1 cellular context compared by ENCODE assay signal in genomic region chr6:44133003-44133931, GRCh38.
TF ChIP-seq lines count a peak whose summit lies in the region.

No MANE protein-coding gene starts in this region.

TF ChIP-seq in K562, 482 proteins besides CTCF, POLR2A, EP300 and RAD21 (continued from another document and continues in another):
- TF ChIP-seq, protein P1, sequence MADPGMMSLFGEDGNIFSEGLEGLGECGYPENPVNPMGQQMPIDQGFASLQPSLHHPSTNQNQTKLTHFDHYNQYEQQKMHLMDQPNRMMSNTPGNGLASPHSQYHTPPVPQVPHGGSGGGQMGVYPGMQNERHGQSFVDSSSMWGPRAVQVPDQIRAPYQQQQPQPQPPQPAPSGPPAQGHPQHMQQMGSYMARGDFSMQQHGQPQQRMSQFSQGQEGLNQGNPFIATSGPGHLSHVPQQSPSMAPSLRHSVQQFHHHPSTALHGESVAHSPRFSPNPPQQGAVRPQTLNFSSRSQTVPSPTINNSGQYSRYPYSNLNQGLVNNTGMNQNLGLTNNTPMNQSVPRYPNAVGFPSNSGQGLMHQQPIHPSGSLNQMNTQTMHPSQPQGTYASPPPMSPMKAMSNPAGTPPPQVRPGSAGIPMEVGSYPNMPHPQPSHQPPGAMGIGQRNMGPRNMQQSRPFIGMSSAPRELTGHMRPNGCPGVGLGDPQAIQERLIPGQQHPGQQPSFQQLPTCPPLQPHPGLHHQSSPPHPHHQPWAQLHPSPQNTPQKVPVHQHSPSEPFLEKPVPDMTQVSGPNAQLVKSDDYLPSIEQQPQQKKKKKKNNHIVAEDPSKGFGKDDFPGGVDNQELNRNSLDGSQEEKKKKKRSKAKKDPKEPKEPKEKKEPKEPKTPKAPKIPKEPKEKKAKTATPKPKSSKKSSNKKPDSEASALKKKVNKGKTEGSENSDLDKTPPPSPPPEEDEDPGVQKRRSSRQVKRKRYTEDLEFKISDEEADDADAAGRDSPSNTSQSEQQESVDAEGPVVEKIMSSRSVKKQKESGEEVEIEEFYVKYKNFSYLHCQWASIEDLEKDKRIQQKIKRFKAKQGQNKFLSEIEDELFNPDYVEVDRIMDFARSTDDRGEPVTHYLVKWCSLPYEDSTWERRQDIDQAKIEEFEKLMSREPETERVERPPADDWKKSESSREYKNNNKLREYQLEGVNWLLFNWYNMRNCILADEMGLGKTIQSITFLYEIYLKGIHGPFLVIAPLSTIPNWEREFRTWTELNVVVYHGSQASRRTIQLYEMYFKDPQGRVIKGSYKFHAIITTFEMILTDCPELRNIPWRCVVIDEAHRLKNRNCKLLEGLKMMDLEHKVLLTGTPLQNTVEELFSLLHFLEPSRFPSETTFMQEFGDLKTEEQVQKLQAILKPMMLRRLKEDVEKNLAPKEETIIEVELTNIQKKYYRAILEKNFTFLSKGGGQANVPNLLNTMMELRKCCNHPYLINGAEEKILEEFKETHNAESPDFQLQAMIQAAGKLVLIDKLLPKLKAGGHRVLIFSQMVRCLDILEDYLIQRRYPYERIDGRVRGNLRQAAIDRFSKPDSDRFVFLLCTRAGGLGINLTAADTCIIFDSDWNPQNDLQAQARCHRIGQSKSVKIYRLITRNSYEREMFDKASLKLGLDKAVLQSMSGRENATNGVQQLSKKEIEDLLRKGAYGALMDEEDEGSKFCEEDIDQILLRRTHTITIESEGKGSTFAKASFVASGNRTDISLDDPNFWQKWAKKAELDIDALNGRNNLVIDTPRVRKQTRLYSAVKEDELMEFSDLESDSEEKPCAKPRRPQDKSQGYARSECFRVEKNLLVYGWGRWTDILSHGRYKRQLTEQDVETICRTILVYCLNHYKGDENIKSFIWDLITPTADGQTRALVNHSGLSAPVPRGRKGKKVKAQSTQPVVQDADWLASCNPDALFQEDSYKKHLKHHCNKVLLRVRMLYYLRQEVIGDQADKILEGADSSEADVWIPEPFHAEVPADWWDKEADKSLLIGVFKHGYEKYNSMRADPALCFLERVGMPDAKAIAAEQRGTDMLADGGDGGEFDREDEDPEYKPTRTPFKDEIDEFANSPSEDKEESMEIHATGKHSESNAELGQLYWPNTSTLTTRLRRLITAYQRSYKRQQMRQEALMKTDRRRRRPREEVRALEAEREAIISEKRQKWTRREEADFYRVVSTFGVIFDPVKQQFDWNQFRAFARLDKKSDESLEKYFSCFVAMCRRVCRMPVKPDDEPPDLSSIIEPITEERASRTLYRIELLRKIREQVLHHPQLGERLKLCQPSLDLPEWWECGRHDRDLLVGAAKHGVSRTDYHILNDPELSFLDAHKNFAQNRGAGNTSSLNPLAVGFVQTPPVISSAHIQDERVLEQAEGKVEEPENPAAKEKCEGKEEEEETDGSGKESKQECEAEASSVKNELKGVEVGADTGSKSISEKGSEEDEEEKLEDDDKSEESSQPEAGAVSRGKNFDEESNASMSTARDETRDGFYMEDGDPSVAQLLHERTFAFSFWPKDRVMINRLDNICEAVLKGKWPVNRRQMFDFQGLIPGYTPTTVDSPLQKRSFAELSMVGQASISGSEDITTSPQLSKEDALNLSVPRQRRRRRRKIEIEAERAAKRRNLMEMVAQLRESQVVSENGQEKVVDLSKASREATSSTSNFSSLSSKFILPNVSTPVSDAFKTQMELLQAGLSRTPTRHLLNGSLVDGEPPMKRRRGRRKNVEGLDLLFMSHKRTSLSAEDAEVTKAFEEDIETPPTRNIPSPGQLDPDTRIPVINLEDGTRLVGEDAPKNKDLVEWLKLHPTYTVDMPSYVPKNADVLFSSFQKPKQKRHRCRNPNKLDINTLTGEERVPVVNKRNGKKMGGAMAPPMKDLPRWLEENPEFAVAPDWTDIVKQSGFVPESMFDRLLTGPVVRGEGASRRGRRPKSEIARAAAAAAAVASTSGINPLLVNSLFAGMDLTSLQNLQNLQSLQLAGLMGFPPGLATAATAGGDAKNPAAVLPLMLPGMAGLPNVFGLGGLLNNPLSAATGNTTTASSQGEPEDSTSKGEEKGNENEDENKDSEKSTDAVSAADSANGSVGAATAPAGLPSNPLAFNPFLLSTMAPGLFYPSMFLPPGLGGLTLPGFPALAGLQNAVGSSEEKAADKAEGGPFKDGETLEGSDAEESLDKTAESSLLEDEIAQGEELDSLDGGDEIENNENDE (IDR thresholded peaks at IDR 0.05; ENCODE audit: low read depth, low read length): no peak
- TF ChIP-seq KLF6 (CRISPR knock-in tag; IDR thresholded peaks at IDR 0.05; ENCODE audit: borderline replicate concordance) (no peak), ZNF444 (CRISPR knock-in tag; IDR thresholded peaks at IDR 0.05) (no peak), KDM2B (CRISPR knock-in tag; IDR thresholded peaks at IDR 0.05) (0 out of 2 replicates have a peak, but pooled peaks have one; percentile 45), NRF1 (conservative IDR thresholded peaks at IDR 0.05 in 1 of 2, IDR thresholded peaks at IDR 0.05 in 1 of 2) (peak; percentile 22 to 43; a peak in 2 of 4 replicates), SIX5 (IDR thresholded peaks at IDR 0.05; ENCODE audit: borderline replicate concordance in 1 of 2, insufficient read depth in 1 of 2, low read depth in 1 of 2, low read length in 2 of 2) (peak; percentile 75 to 85), E2F1 (CRISPR knock-in tag; IDR thresholded peaks at IDR 0.05) (no peak), GABPB1 (CRISPR knock-in tag; IDR thresholded peaks at IDR 0.05) (peak; percentile 66; the same call in 1 of the 2 replicates), PCBP1 (IDR thresholded peaks at IDR 0.05; ENCODE audit: low read depth, low read length, poor library complexity, severe bottlenecking) (no peak), MTF1 (CRISPR knock-in tag; IDR thresholded peaks at IDR 0.05; ENCODE audit: borderline replicate concordance) (no peak), GTF3C2 (IDR thresholded peaks at IDR 0.05; ENCODE audit: borderline replicate concordance, extremely low read depth, insufficient read length) (no peak), HNRNPL (IDR thresholded peaks at IDR 0.05; ENCODE audit: low read depth, low read length) (no peak), ZKSCAN8 (CRISPR knock-in tag; IDR thresholded peaks at IDR 0.05) (no peak), RAD51 (IDR thresholded peaks at IDR 0.05; ENCODE audit: borderline replicate concordance, low read depth) (no peak), CBX5 (IDR thresholded peaks at IDR 0.05; ENCODE audit: borderline replicate concordance, low read depth) (no peak), SMARCA4 (IDR thresholded peaks at IDR 0.05) (0 out of 2 replicates have a peak, but pooled peaks have one; percentile 8), LEF1 (IDR thresholded peaks at IDR 0.05) (no peak), STAT5A (IDR thresholded peaks at IDR 0.05; ENCODE audit: borderline replicate concordance, low read length) (no peak), MEIS2 (IDR thresholded peaks at IDR 0.05; ENCODE audit: partially characterized antibody) (no peak), ZNF384 (IDR thresholded peaks at IDR 0.05; ENCODE audit: low read depth, low read length) (no peak), SP1 (CRISPR knock-in tag; IDR thresholded peaks at IDR 0.05) (no peak), MED1 (CRISPR knock-in tag; IDR thresholded peaks at IDR 0.05; ENCODE audit: borderline replicate concordance) (no peak), MEF2A (IDR thresholded peaks at IDR 0.05; ENCODE audit: control insufficient read depth, low read depth, low read length) (no peak), CBFA2T3 (IDR thresholded peaks at IDR 0.05) (no peak), TFAP4 (CRISPR knock-in tag; IDR thresholded peaks at IDR 0.05; ENCODE audit: borderline replicate concordance) (no peak), MIER1 (IDR thresholded peaks at IDR 0.05; ENCODE audit: low read depth) (no peak), KAT7 (CRISPR knock-in tag; IDR thresholded peaks at IDR 0.05; ENCODE audit: borderline replicate concordance) (no peak), MBD1 (CRISPR knock-in tag; IDR thresholded peaks at IDR 0.05) (no peak), HCFC1 (IDR thresholded peaks at IDR 0.05; ENCODE audit: low read depth, low read length) (peak; percentile 94), ZNF274 (IDR thresholded peaks at IDR 0.05; ENCODE audit: borderline replicate concordance, low read depth, low read length) (no peak)
- TF ChIP-seq, protein P2, sequence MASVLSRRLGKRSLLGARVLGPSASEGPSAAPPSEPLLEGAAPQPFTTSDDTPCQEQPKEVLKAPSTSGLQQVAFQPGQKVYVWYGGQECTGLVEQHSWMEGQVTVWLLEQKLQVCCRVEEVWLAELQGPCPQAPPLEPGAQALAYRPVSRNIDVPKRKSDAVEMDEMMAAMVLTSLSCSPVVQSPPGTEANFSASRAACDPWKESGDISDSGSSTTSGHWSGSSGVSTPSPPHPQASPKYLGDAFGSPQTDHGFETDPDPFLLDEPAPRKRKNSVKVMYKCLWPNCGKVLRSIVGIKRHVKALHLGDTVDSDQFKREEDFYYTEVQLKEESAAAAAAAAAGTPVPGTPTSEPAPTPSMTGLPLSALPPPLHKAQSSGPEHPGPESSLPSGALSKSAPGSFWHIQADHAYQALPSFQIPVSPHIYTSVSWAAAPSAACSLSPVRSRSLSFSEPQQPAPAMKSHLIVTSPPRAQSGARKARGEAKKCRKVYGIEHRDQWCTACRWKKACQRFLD (CRISPR knock-in tag; IDR thresholded peaks at IDR 0.05): no peak
- TF ChIP-seq, protein P3, sequence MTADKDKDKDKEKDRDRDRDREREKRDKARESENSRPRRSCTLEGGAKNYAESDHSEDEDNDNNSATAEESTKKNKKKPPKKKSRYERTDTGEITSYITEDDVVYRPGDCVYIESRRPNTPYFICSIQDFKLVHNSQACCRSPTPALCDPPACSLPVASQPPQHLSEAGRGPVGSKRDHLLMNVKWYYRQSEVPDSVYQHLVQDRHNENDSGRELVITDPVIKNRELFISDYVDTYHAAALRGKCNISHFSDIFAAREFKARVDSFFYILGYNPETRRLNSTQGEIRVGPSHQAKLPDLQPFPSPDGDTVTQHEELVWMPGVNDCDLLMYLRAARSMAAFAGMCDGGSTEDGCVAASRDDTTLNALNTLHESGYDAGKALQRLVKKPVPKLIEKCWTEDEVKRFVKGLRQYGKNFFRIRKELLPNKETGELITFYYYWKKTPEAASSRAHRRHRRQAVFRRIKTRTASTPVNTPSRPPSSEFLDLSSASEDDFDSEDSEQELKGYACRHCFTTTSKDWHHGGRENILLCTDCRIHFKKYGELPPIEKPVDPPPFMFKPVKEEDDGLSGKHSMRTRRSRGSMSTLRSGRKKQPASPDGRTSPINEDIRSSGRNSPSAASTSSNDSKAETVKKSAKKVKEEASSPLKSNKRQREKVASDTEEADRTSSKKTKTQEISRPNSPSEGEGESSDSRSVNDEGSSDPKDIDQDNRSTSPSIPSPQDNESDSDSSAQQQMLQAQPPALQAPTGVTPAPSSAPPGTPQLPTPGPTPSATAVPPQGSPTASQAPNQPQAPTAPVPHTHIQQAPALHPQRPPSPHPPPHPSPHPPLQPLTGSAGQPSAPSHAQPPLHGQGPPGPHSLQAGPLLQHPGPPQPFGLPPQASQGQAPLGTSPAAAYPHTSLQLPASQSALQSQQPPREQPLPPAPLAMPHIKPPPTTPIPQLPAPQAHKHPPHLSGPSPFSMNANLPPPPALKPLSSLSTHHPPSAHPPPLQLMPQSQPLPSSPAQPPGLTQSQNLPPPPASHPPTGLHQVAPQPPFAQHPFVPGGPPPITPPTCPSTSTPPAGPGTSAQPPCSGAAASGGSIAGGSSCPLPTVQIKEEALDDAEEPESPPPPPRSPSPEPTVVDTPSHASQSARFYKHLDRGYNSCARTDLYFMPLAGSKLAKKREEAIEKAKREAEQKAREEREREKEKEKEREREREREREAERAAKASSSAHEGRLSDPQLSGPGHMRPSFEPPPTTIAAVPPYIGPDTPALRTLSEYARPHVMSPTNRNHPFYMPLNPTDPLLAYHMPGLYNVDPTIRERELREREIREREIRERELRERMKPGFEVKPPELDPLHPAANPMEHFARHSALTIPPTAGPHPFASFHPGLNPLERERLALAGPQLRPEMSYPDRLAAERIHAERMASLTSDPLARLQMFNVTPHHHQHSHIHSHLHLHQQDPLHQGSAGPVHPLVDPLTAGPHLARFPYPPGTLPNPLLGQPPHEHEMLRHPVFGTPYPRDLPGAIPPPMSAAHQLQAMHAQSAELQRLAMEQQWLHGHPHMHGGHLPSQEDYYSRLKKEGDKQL (CRISPR knock-in tag; IDR thresholded peaks at IDR 0.05; ENCODE audit: borderline replicate concordance): no peak
